ENCODE assay signal across 9 cellular contexts in genomic region chr7:130939285-130940095, GRCh38.
DNase-seq lines count a peak whose midpoint lies in the region; ATAC-seq, FAIRE-seq and TF ChIP-seq lines count a peak whose summit lies in the region.
"Had no signal": no experiment of that assay in that cellular context is flagged by ENCODE, and none has a peak within 500 bp of the region (broad histone marks: within the 10 kb centered on the region; RNA-seq: fewer than 3 reads in every experiment).

No MANE protein-coding gene starts in this region.

- H3K9me2 ChIP-seq in PC-3 (replicated peaks; ENCODE audit: low read length): no peaks in the 10 kb centered on the region

- H3K79me2 ChIP-seq in PC-3 (ENCODE audit: low read length): peaks cover 90% of the 10 kb centered on the region

- no peak for TF ChIP-seq CTCF in Calu3 (IDR thresholded peaks at IDR 0.05; ENCODE audit: unreplicated experiment)
- TF ChIP-seq CTCF in PC-3 (conservative IDR thresholded peaks at IDR 0.05; ENCODE audit: low read depth, low read length): no peak; the same call in 1 of the 2 replicates
- peak; percentile 10 for TF ChIP-seq CTCF in osteocyte (IDR thresholded peaks at IDR 0.05)
- TF ChIP-seq CTCF in GM10248 (IDR thresholded peaks at IDR 0.05; ENCODE audit: control extremely low read depth, extremely low read depth, low read depth, missing control alignments): no peak

- H3K27ac ChIP-seq in PC-3 (ENCODE audit: low read length): peak overlapping the region; percentile 87
- peak overlapping the region; percentile 25 for H3K27ac ChIP-seq in duodenal mucosa (ENCODE audit: low read depth, low read length)

- H3K4me3 Mint-ChIP-seq in Calu3 (ENCODE audit: low read depth, unreplicated experiment) (peak overlapping the region; percentile 90), osteocyte (ENCODE audit: unreplicated experiment) (no peak overlapping the region)

- 0 out of 2 replicates have a peak, but pooled peaks cover 4% of the 10 kb centered on the region for H4K20me1 ChIP-seq in PC-3 (ENCODE audit: low read length)

- no peaks in the 10 kb centered on the region for H3F3A ChIP-seq in PC-3 (ENCODE audit: low read length, unreplicated experiment)

- H3K27me3 ChIP-seq in PC-3 (ENCODE audit: low read length) (no peaks in the 10 kb centered on the region), duodenal mucosa (ENCODE audit: control insufficient read depth in 1 of 2, insufficient read depth in 2 of 2, low read length in 2 of 2) (no peaks in the 10 kb centered on the region)

- BruUV-seq in Calu3 (replicated peaks; lab: Mats Ljungman, UMichigan): no TSS peak
- no TSS peak for BruUV-seq in PC-3 (replicated peaks; lab: Mats Ljungman, UMichigan)

- H3K4me2 ChIP-seq in PC-3 (ENCODE audit: low read length): peak overlapping the region; percentile 83
- H3K4me2 ChIP-seq: smooth muscle cell had no signal

- peaks cover 2% of the 10 kb centered on the region for H3K9me3 Mint-ChIP-seq in Calu3 (ENCODE audit: low read depth, unreplicated experiment)
- no peaks in the 10 kb centered on the region for H3K9me3 Mint-ChIP-seq in osteocyte (ENCODE audit: unreplicated experiment)

- H3K4me1 Mint-ChIP-seq in Calu3 (ENCODE audit: low read depth, unreplicated experiment): peaks cover 47% of the 10 kb centered on the region
- peaks cover 46% of the 10 kb centered on the region for H3K4me1 Mint-ChIP-seq in osteocyte (ENCODE audit: unreplicated experiment)

- H2AFZ ChIP-seq in PC-3 (ENCODE audit: low read length): no peak overlapping the region

- CTCF ChIA-PET in Calu3 (lab: Charles Lee) (interaction anchor here (0.7 to 1.8 kb wide), 9 partner anchors 7 to 67 kb away, joined by 3 to 8 read pairs (median 4); no protein-coding TSS in a partner anchor), PC-3 (lab: Charles Lee) (interaction anchor here (0.6 to 1.1 kb wide), 3 partner anchors 9 to 136 kb away, joined by 3 to 4 read pairs (median 3); no protein-coding TSS in a partner anchor), GM10248 (lab: Yijun Ruan, JAX) (interaction anchor here (4.2 to 5.3 kb wide), 2 partner anchors 11 to 20 kb away, joined by 16 to 26 read pairs; no protein-coding TSS in a partner anchor)

- H3K4me3 ChIP-seq in PC-3 (ENCODE audit: low read length) (peak overlapping the region; percentile 80), duodenal mucosa (ENCODE audit: low read depth in 1 of 2, low read length in 2 of 2) (peak overlapping the region; percentile 71 to 82)
- H3K4me3 ChIP-seq: smooth muscle cell had no signal

- H3K36me3 Mint-ChIP-seq in Calu3 (ENCODE audit: insufficient read depth, unreplicated experiment) (peaks cover 69% of the 10 kb centered on the region), osteocyte (ENCODE audit: unreplicated experiment) (peaks cover 21% of the 10 kb centered on the region)

- H3K9ac ChIP-seq in PC-3 (ENCODE audit: low read length) (peak overlapping the region; percentile 86), duodenal mucosa (ENCODE audit: low read depth in 1 of 2, low read length in 2 of 2) (peak overlapping the region; percentile 48 to 90)

- H3K27ac Mint-ChIP-seq in Calu3 (ENCODE audit: unreplicated experiment) (peak overlapping the region; percentile 97), osteocyte (ENCODE audit: unreplicated experiment) (peak overlapping the region; percentile 1)

- intact Hi-C loops in Calu3 (cut with micrococcal nuclease; ENCODE audit: unreplicated experiment) (loop anchor here (1.0 to 5.0 kb wide), 3 partner anchors 24 to 68 kb away; no protein-coding TSS in a partner anchor), PC-3 (cut with micrococcal nuclease) (loop anchor here (1.0 to 2.0 kb wide), 2 partner anchors 26 to 43 kb away; no protein-coding TSS in a partner anchor)

- ATAC-seq in PC-3 (peak; percentile 11), GM18519 (IDR thresholded peaks at IDR 0.05; ENCODE audit: low FRiP score, unreplicated experiment) (no peak), GM21717 (IDR thresholded peaks at IDR 0.05; ENCODE audit: unreplicated experiment) (no peak)

- H3K27me3 Mint-ChIP-seq in Calu3 (ENCODE audit: unreplicated experiment): no peaks in the 10 kb centered on the region
- H3K27me3 Mint-ChIP-seq in osteocyte (ENCODE audit: unreplicated experiment): no peaks in the 10 kb centered on the region

- H3K4me1 ChIP-seq in PC-3 (ENCODE audit: insufficient read depth, low read length) (peaks cover 45% of the 10 kb centered on the region), duodenal mucosa (ENCODE audit: control insufficient read depth in 1 of 2, insufficient read depth in 2 of 2, low read length in 2 of 2) (peaks cover 36 to 47% of the 10 kb centered on the region in 2 donors)

- H3K9me3 ChIP-seq in PC-3 (ENCODE audit: low read length) (no peaks in the 10 kb centered on the region), duodenal mucosa (ENCODE audit: control insufficient read depth in 1 of 2, low read length in 2 of 2) (no peaks in the 10 kb centered on the region)

- POLR2A ChIA-PET in PC-3 (lab: Charles Lee; ENCODE audit: unreplicated experiment): interaction anchor here (0.5 to 1.0 kb wide), 3 partner anchors 24 to 40 kb away, joined by 4 read pairs; no protein-coding TSS in a partner anchor
- POLR2A ChIA-PET in GM10248 (lab: Yijun Ruan, JAX): interaction anchor here (0.7 kb wide), 1 partner anchor 52 kb away, joined by 9 read pairs; no protein-coding TSS in a partner anchor

- peaks cover 8% of the 10 kb centered on the region; the same call in 1 of the 2 replicates for H3K36me3 ChIP-seq in PC-3 (ENCODE audit: low read depth, low read length)
- peaks cover 4 to 7% of the 10 kb centered on the region in 2 donors for H3K36me3 ChIP-seq in duodenal mucosa (ENCODE audit: control insufficient read depth in 1 of 2, insufficient read depth in 2 of 2, low read length in 2 of 2)

- FAIRE-seq in HTR-8/SVneo (lab: Jason Lieb, UNC): no peak

- DNase-seq in Calu3 (no peak), PC-3 (peak; percentile 24), osteocyte (ENCODE audit: extremely low spot score, unreplicated experiment) (no peak), GM10248 (ENCODE audit: extremely low spot score) (no peak), HTR-8/SVneo (ENCODE audit: insufficient read length, low spot score) (no peak)
